27 cellular contexts compared by ENCODE assay signal in the genomic region with DNA sequence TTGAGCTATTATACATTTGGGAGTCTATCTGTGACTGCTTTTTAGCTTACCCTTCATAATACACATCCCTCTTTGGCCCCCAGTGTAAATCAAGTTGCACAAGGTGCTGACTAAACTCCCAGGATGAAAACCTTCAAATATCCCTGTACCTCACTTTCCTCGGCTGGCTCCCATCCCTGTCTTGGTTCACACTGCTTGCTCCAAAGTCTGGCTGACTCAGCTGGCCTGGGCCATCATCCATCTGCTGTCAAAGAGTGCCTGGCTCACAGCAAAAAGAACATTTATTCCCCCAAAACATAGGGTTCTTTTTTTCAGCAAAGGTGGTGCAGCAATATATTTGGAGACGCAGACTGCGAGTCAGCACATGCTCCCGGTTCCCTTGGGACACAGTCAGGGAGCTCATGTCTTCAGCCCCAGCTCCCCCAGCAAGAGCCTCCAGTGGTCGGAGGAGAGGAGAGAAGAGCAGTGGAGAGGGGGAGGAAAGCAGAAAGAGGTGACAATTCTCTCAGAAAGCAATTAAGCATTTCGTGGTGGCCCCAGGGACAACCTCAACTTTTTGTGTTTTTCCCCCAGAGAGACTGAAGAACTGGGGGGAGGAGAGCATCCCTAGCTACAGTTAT. TPM values are rescaled to one million over a fixed set of nuclear protein-coding genes. Genes with fewer than 3 reads are reported as not detected.
DNase-seq lines count a peak whose midpoint lies in the region; ATAC-seq and TF ChIP-seq lines count a peak whose summit lies in the region.
"Had no signal": no experiment of that assay in that cellular context is flagged by ENCODE, and none has a peak within 500 bp of the region (broad histone marks: within the 10 kb centered on the region; RNA-seq: fewer than 3 reads in every experiment).

No MANE protein-coding gene starts in this region.

- WGBS in right cardiac atrium, result 73% methylated on average over 6 of the region's 6 CpGs

- no peaks in the 10 kb centered on the region for H3K4me1 ChIP-seq in right cardiac atrium (ENCODE audit: control insufficient read depth, insufficient read depth, low read length)
- H3K4me1 ChIP-seq in ascending aorta, result peaks cover 0 to 13% of the 10 kb centered on the region in 2 donors
- H3K4me1 ChIP-seq in left lung, result no peaks in the 10 kb centered on the region
- H3K4me1 ChIP-seq in subcutaneous abdominal adipose tissue (ENCODE audit: control insufficient read depth in 5 of 5, insufficient read depth in 5 of 5, low read length in 5 of 5), result peaks cover 5 to 35% (median 32%) of the 10 kb centered on the region in 5 donors

- H3K9me3 ChIP-seq in right cardiac atrium (ENCODE audit: control insufficient read depth, low read length) (no peaks in the 10 kb centered on the region), ascending aorta (no peaks in the 10 kb centered on the region), left lung (no peaks in the 10 kb centered on the region), subcutaneous abdominal adipose tissue (ENCODE audit: control insufficient read depth in 5 of 5, low read length in 5 of 5) (peaks cover 0 to 3% (median 0%) of the 10 kb centered on the region in 5 donors)
- H3K9me3 ChIP-seq: BE2C had no signal

- DNase-seq in Right ventricle myocardium superior, result peak; percentile 33
- no peak for DNase-seq in right cardiac atrium
- peak; percentile 38 to 72 for DNase-seq in ascending aorta (ENCODE audit: low spot score in 2 of 2)
- no peak for DNase-seq in left lung
- no peak for DNase-seq in stimulated activated CD8-positive, alpha-beta memory T cell treated with anti-CD3 and anti-CD28 coated beads, Interleukin-4, amount 100 ng/mL, for 48 hours
- DNase-seq in SIG-M5 (lab: John Stamatoyannopoulos, UW), result no peak
- DNase-seq: activated CD4-positive, alpha-beta T cell treated with anti-CD3 and anti-CD28 coated beads, Interleukin-2, amount 50 U/mL, for 1 hour; activated effector memory CD4-positive, alpha-beta T cell treated with Interleukin-2 at 50 U/mL for 16 hours; activated naive CD8-positive, alpha-beta T cell treated with anti-CD3 and anti-CD28 coated beads, Interleukin-2, amount 50 U/mL, for 24 hours; BE2C; Calu3; EL; HCEC 1CT; left cardiac atrium; NCI-H1092 treated with DMSO at 0.1 percent for 48 hours; NCI-H774; OCI-M1; SHP77 treated with DMSO at 0.1 percent for 48 hours; stimulated activated CD4-positive, alpha-beta T cell treated with anti-CD3 and anti-CD28 coated beads, Interleukin-12 subunit alpha, Interleukin-12 subunit beta, amount 100 ng/mL, for 4 hours had no signal

- ATAC-seq in Right ventricle myocardium superior (ENCODE audit: poor library complexity) (no peak), right cardiac atrium (no peak), left lung (peak; percentile 26), HG02623 (IDR thresholded peaks at IDR 0.05; ENCODE audit: unreplicated experiment) (no peak)
- ATAC-seq: activated naive CD8-positive, alpha-beta T cell treated with anti-CD3 and anti-CD28 coated beads, Interleukin-2, amount 50 U/mL, for 24 hours; naive thymus-derived CD8-positive, alpha-beta T cell had no signal

- H3K36me3 ChIP-seq in ascending aorta (no peaks in the 10 kb centered on the region), left lung (no peaks in the 10 kb centered on the region), subcutaneous abdominal adipose tissue (ENCODE audit: control insufficient read depth in 5 of 5, insufficient read depth in 5 of 5, low read length in 5 of 5) (no peaks in the 10 kb centered on the region)
- H3K36me3 ChIP-seq: BE2C, cardiac muscle cell had no signal

- intact Hi-C loops in Right ventricle myocardium superior (cut with DNase I) (no loop called here), right cardiac atrium (cut with DNase I) (no loop called here), ascending aorta (cut with DNase I) (no loop called here), left lung (cut with DNase I) (no loop called here)

- H3K27ac ChIP-seq in right cardiac atrium (ENCODE audit: low read length) (no peak overlapping the region), ascending aorta (peak overlapping the region; percentile 54 to 65), left lung (no peak overlapping the region), subcutaneous abdominal adipose tissue (ENCODE audit: low read depth, low read length) (peak overlapping the region; percentile 88)

- H3K27me3 ChIP-seq in right cardiac atrium (ENCODE audit: control insufficient read depth, insufficient read depth), result no peaks in the 10 kb centered on the region
- H3K27me3 ChIP-seq in ascending aorta, result no peaks in the 10 kb centered on the region
- no peaks in the 10 kb centered on the region for H3K27me3 ChIP-seq in left lung
- H3K27me3 ChIP-seq in subcutaneous abdominal adipose tissue (ENCODE audit: control insufficient read depth in 5 of 5, insufficient read depth in 4 of 5, low read length in 5 of 5), result no peaks in the 10 kb centered on the region
- H3K27me3 ChIP-seq: BE2C, cardiac muscle cell had no signal

- H3K9ac ChIP-seq in subcutaneous abdominal adipose tissue (ENCODE audit: low read length in 5 of 5), result no peak overlapping the region

- H3K4me3 ChIP-seq in right cardiac atrium (ENCODE audit: low read length) (no peak overlapping the region), ascending aorta (no peak overlapping the region), left lung (no peak overlapping the region), subcutaneous abdominal adipose tissue (ENCODE audit: low read depth in 1 of 5, low read length in 5 of 5) (no peak overlapping the region)
- H3K4me3 ChIP-seq: cardiac muscle cell had no signal

- TF ChIP-seq CTCF in ascending aorta (IDR thresholded peaks at IDR 0.05) (no peak), left lung (IDR thresholded peaks at IDR 0.05) (no peak)

RNA-seq across cellular contexts. Expression of gene GPR142, which starts 26.1 kb away (rescaled TPM):
- total RNA-seq in Right ventricle myocardium superior, result not detected
- not detected for total RNA-seq in right cardiac atrium
- not detected for polyA plus RNA-seq in right cardiac atrium
- not detected for total RNA-seq in ascending aorta
- total RNA-seq in left lung, result not detected
- total RNA-seq: Calu3; cardiac muscle cell; epithelial cell of proximal tubule; mesenteric fat pad; naive thymus-derived CD8-positive, alpha-beta T cell; T-helper 1 cell treated with Interleukin-12 subunit alpha and Interleukin-12 subunit beta and Interleukin-4 antibody, amounts not matched to agents 30 ng/mL and 1 ng/mL, for 36 hours had no signal
- polyA plus RNA-seq: cardiac muscle cell had no signal

RNA-seq across cellular contexts. Expression of gene BTBD17, which starts 31.8 kb away (rescaled TPM):
- not detected for total RNA-seq in Right ventricle myocardium superior
- not detected for total RNA-seq in right cardiac atrium
- polyA plus RNA-seq in right cardiac atrium, result not detected
- not detected for total RNA-seq in ascending aorta
- total RNA-seq in left lung, result not detected
- total RNA-seq: Calu3; epithelial cell of proximal tubule; left cardiac atrium; mesenteric fat pad; naive thymus-derived CD8-positive, alpha-beta T cell; subcutaneous adipose tissue; T-helper 1 cell treated with Interleukin-12 subunit alpha and Interleukin-12 subunit beta and Interleukin-4 antibody, amounts not matched to agents 30 ng/mL and 1 ng/mL, for 36 hours had no signal
- polyA plus RNA-seq: naive thymus-derived CD8-positive, alpha-beta T cell had no signal

RNA-seq across cellular contexts. Expression of gene GPRC5C, which starts 38.5 kb away (rescaled TPM):
- 30.5 TPM for total RNA-seq in Right ventricle myocardium superior
- total RNA-seq in right cardiac atrium, result 10 to 100 TPM; 27.3 to 40.8 (median 32.1) TPM
- polyA plus RNA-seq in right cardiac atrium, result 26.5 TPM
- total RNA-seq in ascending aorta, result 29.1 TPM
- total RNA-seq in left lung, result 100 to 1,000 TPM in 1 of 2 donors, 10 to 100 TPM in 1; 47.8 to 107 TPM
- total RNA-seq: naive thymus-derived CD8-positive, alpha-beta T cell had no signal

Comparison
In these comparisons a context has a peak if more than half of its experiments do, and no peak if none do; other contexts are left out.
1. DNase-seq: peak in Right ventricle myocardium superior (single experiment) and ascending aorta (2 of 2); none in right cardiac atrium (0 of 3), left lung (0 of 2), stimulated activated CD8-positive, alpha-beta memory T cell treated with anti-CD3 and anti-CD28 coated beads, Interleukin-4, amount 100 ng/mL, for 48 hours (single experiment) and SIG-M5 (single experiment).
2. H3K27ac ChIP-seq: peak in ascending aorta (2 of 2) and subcutaneous abdominal adipose tissue (single experiment); none in right cardiac atrium (single experiment) and left lung (0 of 2).